ENCODE assay signal across 8 cellular contexts in genomic region chr21:45970674-45971486, GRCh38. TPM values are rescaled to one million over a fixed set of nuclear protein-coding genes. Genes with fewer than 3 reads are reported as not detected.
DNase-seq lines count a peak whose midpoint lies in the region; ATAC-seq, FAIRE-seq and TF ChIP-seq lines count a peak whose summit lies in the region.

No MANE protein-coding gene starts in this region.

- peaks cover 31% of the 10 kb centered on the region for H3K4me1 ChIP-seq in CD4-positive, CD25-positive, alpha-beta regulatory T cell (ENCODE audit: control insufficient read depth, insufficient read depth, low read length, poor library complexity, severe bottlenecking)
- peaks cover 14 to 25% of the 10 kb centered on the region in 2 donors for H3K4me1 ChIP-seq in mucosa of rectum (ENCODE audit: control insufficient read depth in 2 of 2, insufficient read depth in 2 of 2, low read length in 2 of 2)

- H3K36me3 ChIP-seq in CD4-positive, CD25-positive, alpha-beta regulatory T cell (ENCODE audit: control insufficient read depth, insufficient read depth, low read length), result no peaks in the 10 kb centered on the region
- H3K36me3 ChIP-seq in mucosa of rectum (ENCODE audit: control insufficient read depth in 2 of 2, insufficient read depth in 2 of 2, low read length in 2 of 2), result no peaks in the 10 kb centered on the region

- peaks cover 2 to 11% (median 7%) of the 10 kb centered on the region in 4 donors for H3K4me1 Mint-ChIP-seq in CD4-positive, CD25-positive, alpha-beta regulatory T cell

- no peaks in the 10 kb centered on the region for H3K9me3 ChIP-seq in CD4-positive, CD25-positive, alpha-beta regulatory T cell (ENCODE audit: control insufficient read depth in 2 of 2, low read length in 2 of 2)
- no peaks in the 10 kb centered on the region for H3K9me3 ChIP-seq in mucosa of rectum (ENCODE audit: control insufficient read depth in 2 of 2, low read length in 2 of 2)

- no peak overlapping the region for H3K27ac ChIP-seq in CD4-positive, CD25-positive, alpha-beta regulatory T cell (ENCODE audit: insufficient read depth, low read length, poor library complexity, severe bottlenecking)
- no peak overlapping the region for H3K27ac ChIP-seq in HL-60 (replicated peaks)
- peak overlapping the region; percentile 25 to 88 for H3K27ac ChIP-seq in mucosa of rectum (ENCODE audit: low read depth in 2 of 2, low read length in 2 of 2)

- no peak overlapping the region for H3K4me3 ChIP-seq in CD4-positive, CD25-positive, alpha-beta regulatory T cell (ENCODE audit: low read depth, low read length)
- no peak overlapping the region for H3K4me3 ChIP-seq in HL-60 (replicated peaks; ENCODE audit: insufficient read depth, low read length)
- no peak overlapping the region for H3K4me3 ChIP-seq in WI38 (ENCODE audit: low read depth, low read length)
- no peak overlapping the region for H3K4me3 ChIP-seq in mucosa of rectum (ENCODE audit: low read length in 2 of 2)

- H3K27me3 ChIP-seq in CD4-positive, CD25-positive, alpha-beta regulatory T cell (ENCODE audit: control insufficient read depth, insufficient read depth, low read length), result no peaks in the 10 kb centered on the region
- H3K27me3 ChIP-seq in HL-60 (ENCODE audit: insufficient read depth, poor library complexity, severe bottlenecking), result peaks cover 33% of the 10 kb centered on the region
- peaks cover 23 to 28% of the 10 kb centered on the region in 2 donors for H3K27me3 ChIP-seq in mucosa of rectum (ENCODE audit: control insufficient read depth in 2 of 2, insufficient read depth in 2 of 2, low read length in 2 of 2)

- DNase-seq in CD4-positive, CD25-positive, alpha-beta regulatory T cell, result peak in 1 of 3 donors; percentile 33
- peak in 1 of 2 experiments; percentile 10 for DNase-seq in HL-60 (ENCODE audit: low read depth in 1 of 2, low spot score in 1 of 2)
- DNase-seq in effector CD8-positive, alpha-beta T cell (lab: John Stamatoyannopoulos, UW), result peak; percentile 33
- peak; percentile 21 for DNase-seq in superior temporal gyrus (ENCODE audit: extremely low spot score)
- DNase-seq in RCC 7860 (ENCODE audit: low spot score), result no peak

- H3K4me3 Mint-ChIP-seq in CD4-positive, CD25-positive, alpha-beta regulatory T cell, result no peak overlapping the region

- peak overlapping the region in 1 of 2 donors; percentile 41 for H3K9ac ChIP-seq in mucosa of rectum (ENCODE audit: low read depth in 1 of 2, low read length in 2 of 2)

- peaks cover 4% of the 10 kb centered on the region for H3K36me3 Mint-ChIP-seq in CD4-positive, CD25-positive, alpha-beta regulatory T cell

- no peak for FAIRE-seq in RCC 7860 (lab: Jason Lieb, UNC)

- peaks cover 30% of the 10 kb centered on the region for H3K27me3 Mint-ChIP-seq in CD4-positive, CD25-positive, alpha-beta regulatory T cell

- H3K27ac Mint-ChIP-seq in CD4-positive, CD25-positive, alpha-beta regulatory T cell, result no peak overlapping the region

- TF ChIP-seq CTCF in HL-60 (IDR thresholded peaks at IDR 0.05; ENCODE audit: insufficient read depth, low read length) (peak; percentile 68), WI38 (IDR thresholded peaks at IDR 0.05; ENCODE audit: low read depth, low read length) (peak; percentile 90)

- peak; percentile 41 to 48 for ATAC-seq in CD4-positive, CD25-positive, alpha-beta regulatory T cell (ENCODE audit: low read depth in 2 of 2)
- ATAC-seq in HG03095 (IDR thresholded peaks at IDR 0.05; ENCODE audit: unreplicated experiment), result no peak

- H3K9me3 Mint-ChIP-seq in CD4-positive, CD25-positive, alpha-beta regulatory T cell, result peaks cover 0 to 2% (median 0%) of the 10 kb centered on the region in 7 donors

RNA-seq across cellular contexts. Expression of gene COL6A1, which starts 10.7 kb away (rescaled TPM):
- total RNA-seq in CD4-positive, CD25-positive, alpha-beta regulatory T cell, result 2.2 TPM
- polyA plus RNA-seq in CD4-positive, CD25-positive, alpha-beta regulatory T cell, result 1 to 10 TPM in 1 of 4 donors, under 1 TPM in 3; 0.10 to 1.1 (median 0.64) TPM

Comparison
In these comparisons a context has a peak if more than half of its experiments do, and no peak if none do; other contexts are left out.
1. H3K27ac ChIP-seq: peak in mucosa of rectum (2 of 2); none in CD4-positive, CD25-positive, alpha-beta regulatory T cell (single experiment) and HL-60 (single experiment).